34 cellular contexts compared by ENCODE assay signal in genomic region chr19:11423804-11424318, GRCh38. TPM values are rescaled to one million over a fixed set of nuclear protein-coding genes. Genes with fewer than 3 reads are reported as not detected.
DNase-seq lines count a peak whose midpoint lies in the region; ATAC-seq and FAIRE-seq lines count a peak whose summit lies in the region.
"Had no signal": no experiment of that assay in that cellular context is flagged by ENCODE, and none has a peak within 500 bp of the region (broad histone marks: within the 10 kb centered on the region; RNA-seq: fewer than 3 reads in every experiment).

No MANE protein-coding gene starts in this region.

- POLR2A ChIA-PET in naive thymus-derived CD4-positive, alpha-beta T cell (lab: Charles Lee), result interaction anchor here (5.4 kb wide), 1 partner anchor 49 kb away, joined by 31 read pairs; the partner anchor contains the start of gene SWSAP1

- intact Hi-C loops in naive thymus-derived CD4-positive, alpha-beta T cell (cut with micrococcal nuclease), result loop anchor here in 1 of 2 donors (2.0 kb wide), 1 partner anchor 43 kb away; no protein-coding TSS in a partner anchor

- H3K27me3 ChIP-seq in BLaER1 treated with 17β-estradiol and CSF1 and Interleukin-3, amounts not matched to agents 10 nM and 100 nM, result peaks cover 54 to 55% (median 55%) of the 10 kb centered on the region in 11 experiments
- peaks cover 9 to 36% of the 10 kb centered on the region in 2 donors for H3K27me3 ChIP-seq in naive thymus-derived CD4-positive, alpha-beta T cell (ENCODE audit: control insufficient read depth in 2 of 2, insufficient read depth in 2 of 2, low read length in 2 of 2)

- H3K36me3 ChIP-seq in BLaER1 treated with 17β-estradiol and CSF1 and Interleukin-3, amounts not matched to agents 10 nM and 100 nM, result no peaks in the 10 kb centered on the region
- H3K36me3 ChIP-seq in naive thymus-derived CD4-positive, alpha-beta T cell (ENCODE audit: control insufficient read depth in 2 of 3, insufficient read depth in 3 of 3, low read length in 3 of 3), result no peaks in the 10 kb centered on the region
- H3K36me3 ChIP-seq: colonic mucosa, Peyer's patch, SJCRH30, suprapubic skin had no signal

- FAIRE-seq in GM19239 (lab: Jason Lieb, UNC), result no peak
- FAIRE-seq: kidney had no signal

- DNase-seq in AG20443 (ENCODE audit: low spot score) (peak; percentile 27), RPMI8226 (peak; percentile 63), GM19239 (ENCODE audit: insufficient read length, low spot score) (no peak)
- no peak for DNase-seq in naive thymus-derived CD4-positive, alpha-beta T cell
- DNase-seq in activated naive CD8-positive, alpha-beta T cell treated with anti-CD3 and anti-CD28 coated beads, Interleukin-2, amount 50 U/mL, for 24 hours, result no peak
- DNase-seq: activated CD4-positive, alpha-beta memory T cell treated with anti-CD3 and anti-CD28 coated beads for 36 hours; activated CD4-positive, CD25-positive, alpha-beta regulatory T cell treated with anti-CD3 and anti-CD28 coated beads, Interleukin-2, amount 50 U/mL, for 72 hours; activated CD8-positive, alpha-beta memory T cell treated with anti-CD3 and anti-CD28 coated beads, Interleukin-2, amount 50 U/mL, for 4 hours; activated naive CD4-positive, alpha-beta T cell treated with anti-CD3 and anti-CD28 coated beads, Interleukin-2, amount 50 U/mL, for 16 hours; aorta; colonic mucosa; effector memory CD4-positive, alpha-beta T cell; glutamatergic neuron; Karpas-422; midbrain; NCI-H1436 treated with DMSO at 0.1 percent for 48 hours; NCI-H2107; NCI-H446 treated with DMSO at 0.1 percent for 48 hours; NK-92 treated with Interleukin-12 subunit alpha and Interleukin-12 subunit beta, amount 100 ng/mL, for 24 hours; Peyer's patch; posterior cingulate gyrus; SJCRH30; stimulated activated CD4-positive, alpha-beta T cell treated with anti-CD3 and anti-CD28 coated beads, Interleukin-12 subunit alpha, Interleukin-12 subunit beta, amount 100 ng/mL, for 4 hours; stimulated activated CD4-positive, alpha-beta T cell treated with anti-CD3 and anti-CD28 coated beads, Interleukin-4, amount 100 ng/mL, for 1 hour had no signal

- H3K4me1 Mint-ChIP-seq in naive thymus-derived CD4-positive, alpha-beta T cell, result peaks cover 27 to 43% (median 33%) of the 10 kb centered on the region in 7 donors
- H3K4me1 Mint-ChIP-seq in activated naive CD8-positive, alpha-beta T cell treated with anti-CD3 and anti-CD28 coated beads, Interleukin-2, amount 50 U/mL, for 24 hours, result peaks cover 35% of the 10 kb centered on the region

- peaks cover 31 to 49% (median 39%) of the 10 kb centered on the region in 5 donors for H3K27me3 Mint-ChIP-seq in naive thymus-derived CD4-positive, alpha-beta T cell
- peaks cover 45% of the 10 kb centered on the region for H3K27me3 Mint-ChIP-seq in activated naive CD8-positive, alpha-beta T cell treated with anti-CD3 and anti-CD28 coated beads, Interleukin-2, amount 50 U/mL, for 24 hours

- H3K9me3 ChIP-seq in BLaER1 treated with 17β-estradiol and CSF1 and Interleukin-3, amounts not matched to agents 10 nM and 100 nM (replicated peaks in 1 of 11), result peaks cover 0 to 7% (median 0%) of the 10 kb centered on the region in 11 experiments; a peak in 3 of 22 replicates
- H3K9me3 ChIP-seq in naive thymus-derived CD4-positive, alpha-beta T cell (ENCODE audit: control insufficient read depth in 2 of 3, low read length in 3 of 3), result no peaks in the 10 kb centered on the region
- H3K9me3 ChIP-seq: colonic mucosa, SJCRH30, suprapubic skin had no signal

- ATAC-seq in naive thymus-derived CD4-positive, alpha-beta T cell, result no peak
- ATAC-seq in activated naive CD8-positive, alpha-beta T cell treated with anti-CD3 and anti-CD28 coated beads, Interleukin-2, amount 50 U/mL, for 24 hours, result no peak
- ATAC-seq in GM18868 (IDR thresholded peaks at IDR 0.05; ENCODE audit: unreplicated experiment), result no peak
- ATAC-seq: sciatic nerve had no signal

- H3K4me1 ChIP-seq in BLaER1 treated with 17β-estradiol and CSF1 and Interleukin-3, amounts not matched to agents 10 nM and 100 nM, result peaks cover 38 to 53% (median 47%) of the 10 kb centered on the region in 10 experiments
- H3K4me1 ChIP-seq in naive thymus-derived CD4-positive, alpha-beta T cell (ENCODE audit: control insufficient read depth in 2 of 2, insufficient read depth in 2 of 2, low read length in 2 of 2), result peaks cover 14 to 40% of the 10 kb centered on the region in 2 donors
- H3K4me1 ChIP-seq: SJCRH30 had no signal

- H3K4me3 ChIP-seq in BLaER1 treated with 17β-estradiol and CSF1 and Interleukin-3, amounts not matched to agents 10 nM and 100 nM, result no peak overlapping the region
- no peak overlapping the region for H3K4me3 ChIP-seq in naive thymus-derived CD4-positive, alpha-beta T cell (ENCODE audit: low read length)
- H3K4me3 ChIP-seq: colonic mucosa, Peyer's patch, SJCRH30, suprapubic skin had no signal

- CTCF ChIA-PET in naive thymus-derived CD4-positive, alpha-beta T cell (lab: Charles Lee), result no interaction called here

- H3K4me2 ChIP-seq in BLaER1 treated with 17β-estradiol and CSF1 and Interleukin-3, amounts not matched to agents 10 nM and 100 nM, result peak overlapping the region in 9 of 11 experiments; percentile 94 to 99 (median 98); a peak in 17 of 22 replicates

- H3K9ac ChIP-seq in BLaER1 treated with 17β-estradiol and CSF1 and Interleukin-3, amounts not matched to agents 10 nM and 100 nM, result no peak overlapping the region

- H3K9me3 Mint-ChIP-seq in naive thymus-derived CD4-positive, alpha-beta T cell, result peaks cover 0 to 3% (median 0%) of the 10 kb centered on the region in 11 donors
- no peaks in the 10 kb centered on the region for H3K9me3 Mint-ChIP-seq in activated naive CD8-positive, alpha-beta T cell treated with anti-CD3 and anti-CD28 coated beads, Interleukin-2, amount 50 U/mL, for 24 hours
- H3K9me3 Mint-ChIP-seq: activated CD4-positive, alpha-beta memory T cell treated with anti-CD3 and anti-CD28 coated beads for 36 hours; activated T-helper 1 cell treated with anti-CD3 and anti-CD28 coated beads, Interleukin-12 subunit alpha, Interleukin-12 subunit beta, Interleukin-2, Interleukin-4 antibody, amounts not matched to agents 30 ng/mL and 10 ng/mL and 1 ng/mL, durations not matched to agents 14 hours and 24 hours and 36 hours; CD4-positive, CD25-positive, alpha-beta regulatory T cell; T-helper 1 cell treated with Interleukin-12 subunit alpha and Interleukin-12 subunit beta and Interleukin-4 antibody, amounts not matched to agents 30 μg/mL and 1 μg/mL, for 36 hours had no signal

- H4K20me1 ChIP-seq in BLaER1 treated with 17β-estradiol and CSF1 and Interleukin-3, amounts not matched to agents 10 nM and 100 nM, result peaks cover 0 to 44% (median 10%) of the 10 kb centered on the region in 11 experiments; a peak in 13 of 22 replicates

- H3K27ac ChIP-seq in BLaER1 treated with 17β-estradiol and CSF1 and Interleukin-3, amounts not matched to agents 10 nM and 100 nM, result no peak overlapping the region
- H3K27ac ChIP-seq in naive thymus-derived CD4-positive, alpha-beta T cell (ENCODE audit: low read depth, low read length), result no peak overlapping the region
- H3K27ac ChIP-seq: colonic mucosa, Peyer's patch, SJCRH30, suprapubic skin had no signal

- H3K4me3 Mint-ChIP-seq in naive thymus-derived CD4-positive, alpha-beta T cell, result peak overlapping the region in 7 of 10 donors; percentile 7 to 85 (median 77)
- H3K4me3 Mint-ChIP-seq in activated naive CD8-positive, alpha-beta T cell treated with anti-CD3 and anti-CD28 coated beads, Interleukin-2, amount 50 U/mL, for 24 hours, result no peak overlapping the region
- H3K4me3 Mint-ChIP-seq: activated T-helper 1 cell treated with anti-CD3 and anti-CD28 coated beads, Interleukin-12 subunit alpha, Interleukin-12 subunit beta, Interleukin-2, Interleukin-4 antibody, amounts not matched to agents 30 ng/mL and 10 ng/mL and 1 ng/mL, durations not matched to agents 14 hours and 24 hours and 36 hours; T-helper 1 cell treated with Interleukin-12 subunit alpha and Interleukin-12 subunit beta and Interleukin-4 antibody, amounts not matched to agents 30 μg/mL and 1 μg/mL, for 36 hours had no signal

- peak overlapping the region in 1 of 9 donors; percentile 41 for H3K27ac Mint-ChIP-seq in naive thymus-derived CD4-positive, alpha-beta T cell
- no peak overlapping the region for H3K27ac Mint-ChIP-seq in activated naive CD8-positive, alpha-beta T cell treated with anti-CD3 and anti-CD28 coated beads, Interleukin-2, amount 50 U/mL, for 24 hours
- H3K27ac Mint-ChIP-seq: activated CD4-positive, alpha-beta memory T cell treated with anti-CD3 and anti-CD28 coated beads for 36 hours; activated T-helper 1 cell treated with anti-CD3 and anti-CD28 coated beads, Interleukin-12 subunit alpha, Interleukin-12 subunit beta, Interleukin-2, Interleukin-4 antibody, amounts not matched to agents 30 ng/mL and 10 ng/mL and 1 ng/mL, durations not matched to agents 14 hours and 24 hours and 36 hours; T-helper 1 cell treated with Interleukin-12 subunit alpha and Interleukin-12 subunit beta and Interleukin-4 antibody, amounts not matched to agents 30 μg/mL and 1 μg/mL, for 36 hours had no signal

- no peaks in the 10 kb centered on the region for H3K36me3 Mint-ChIP-seq in naive thymus-derived CD4-positive, alpha-beta T cell
- no peaks in the 10 kb centered on the region for H3K36me3 Mint-ChIP-seq in activated naive CD8-positive, alpha-beta T cell treated with anti-CD3 and anti-CD28 coated beads, Interleukin-2, amount 50 U/mL, for 24 hours (ENCODE audit: low read depth)
- H3K36me3 Mint-ChIP-seq: activated CD4-positive, alpha-beta memory T cell treated with anti-CD3 and anti-CD28 coated beads for 36 hours; CD4-positive, CD25-positive, alpha-beta regulatory T cell had no signal

RNA-seq across cellular contexts. Expression of gene RGL3, which starts 4.7 kb away (rescaled TPM):
- total RNA-seq in naive thymus-derived CD4-positive, alpha-beta T cell, result not detected
- not detected for polyA plus RNA-seq in naive thymus-derived CD4-positive, alpha-beta T cell
- total RNA-seq: activated CD4-positive, alpha-beta memory T cell treated with anti-CD3 and anti-CD28 coated beads for 36 hours; activated T-helper 1 cell treated with anti-CD3 and anti-CD28 coated beads, Interleukin-12 subunit alpha, Interleukin-12 subunit beta, Interleukin-2, Interleukin-4 antibody, amounts not matched to agents 30 ng/mL and 10 ng/mL and 1 ng/mL, durations not matched to agents 14 hours and 24 hours and 36 hours; CD4-positive, CD25-positive, alpha-beta regulatory T cell; HT1080; SJCRH30 had no signal
- polyA plus RNA-seq: CD4-positive, CD25-positive, alpha-beta regulatory T cell; neural cell had no signal

RNA-seq across cellular contexts. Expression of gene ODAD3, which starts 11.1 kb away (rescaled TPM):
- total RNA-seq in naive thymus-derived CD4-positive, alpha-beta T cell, result not detected
- polyA plus RNA-seq in naive thymus-derived CD4-positive, alpha-beta T cell, result not detected
- total RNA-seq: activated T-helper 1 cell treated with anti-CD3 and anti-CD28 coated beads, Interleukin-12 subunit alpha, Interleukin-12 subunit beta, Interleukin-2, Interleukin-4 antibody, amounts not matched to agents 30 ng/mL and 10 ng/mL and 1 ng/mL, durations not matched to agents 14 hours and 24 hours and 36 hours; CD4-positive, CD25-positive, alpha-beta regulatory T cell had no signal
- polyA plus RNA-seq: CD4-positive, CD25-positive, alpha-beta regulatory T cell had no signal

RNA-seq across cellular contexts. Expression of gene PRKCSH, which starts 11.6 kb away (rescaled TPM):
- total RNA-seq in naive thymus-derived CD4-positive, alpha-beta T cell, result 100 to 1,000 TPM; 254 to 332 (median 288) TPM
- polyA plus RNA-seq in naive thymus-derived CD4-positive, alpha-beta T cell, result 10 to 100 TPM; 30.6 to 53.9 TPM

RNA-seq across cellular contexts. Expression of gene EPOR, which starts 39.7 kb away (rescaled TPM):
- 1 to 10 TPM; 5.1 to 9.5 (median 8.4) TPM for total RNA-seq in naive thymus-derived CD4-positive, alpha-beta T cell
- 10 to 100 TPM in 1 of 2 donors, 1 to 10 TPM in 1; 5.9 to 14.8 TPM for polyA plus RNA-seq in naive thymus-derived CD4-positive, alpha-beta T cell

RNA-seq across cellular contexts. Expression of gene SWSAP1, which starts 49.4 kb away (rescaled TPM):
- total RNA-seq in naive thymus-derived CD4-positive, alpha-beta T cell, result 1 to 10 TPM; 3.4 to 4.2 (median 4.0) TPM
- 1 to 10 TPM; 5.9 to 7.3 TPM for polyA plus RNA-seq in naive thymus-derived CD4-positive, alpha-beta T cell

Comparison
In these comparisons a context has a peak if more than half of its experiments do, and no peak if none do; other contexts are left out.
1. DNase-seq: peak in AG20443 (single experiment) and RPMI8226 (single experiment); none in naive thymus-derived CD4-positive, alpha-beta T cell (0 of 9), GM19239 (single experiment) and activated naive CD8-positive, alpha-beta T cell treated with anti-CD3 and anti-CD28 coated beads, Interleukin-2, amount 50 U/mL, for 24 hours (single experiment).